In the genomic region with DNA sequence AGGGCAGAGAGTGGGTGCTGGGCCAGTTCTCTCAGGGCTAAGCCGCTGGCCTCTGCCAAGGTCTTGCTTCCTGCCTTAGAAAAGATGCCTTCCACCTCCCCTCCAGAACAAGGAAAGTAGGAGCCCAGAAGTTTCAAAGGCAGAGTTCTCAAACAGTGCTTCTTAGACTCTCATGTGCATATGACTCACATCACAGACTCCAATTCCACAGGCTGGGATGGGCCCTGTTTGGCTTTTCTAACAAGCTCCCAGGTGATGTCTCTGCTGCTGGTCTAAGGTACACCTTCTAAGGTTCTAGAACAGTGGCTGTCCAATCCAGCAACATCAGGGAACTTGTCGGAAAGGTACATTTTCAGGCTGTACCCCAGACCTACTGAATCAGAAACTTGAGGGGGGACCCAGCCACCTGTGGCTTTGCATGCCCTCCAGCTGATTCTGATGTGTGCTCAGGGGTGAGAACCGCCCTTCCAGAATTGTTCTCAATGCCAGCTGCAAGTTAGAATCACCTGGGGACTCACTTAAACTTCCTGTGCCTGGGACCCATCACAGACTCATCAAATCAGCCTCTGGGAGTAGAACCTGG, we compare ENCODE assay signal across 19 cellular contexts.
"Had no signal": no experiment of that assay in that cellular context is flagged by ENCODE, and none has a peak within 500 bp of the region (broad histone marks: within the 10 kb centered on the region; RNA-seq: fewer than 3 reads in every experiment).

No MANE protein-coding gene starts in this region.

- H3K4me3 Mint-ChIP-seq: activated CD8-positive, alpha-beta T cell treated with anti-CD3 and anti-CD28 coated beads, Interleukin-2, amount 10 ng/mL, durations not matched to agents 7 days and 5 days; activated naive CD4-positive, alpha-beta T cell treated with anti-CD3 and anti-CD28 coated beads, Interleukin-2, amount 50 U/mL, for 24 hours; nephron progenitor cell had no signal

- ATAC-seq: activated CD8-positive, alpha-beta T cell treated with anti-CD3 and anti-CD28 coated beads, Interleukin-2, amount 10 ng/mL, durations not matched to agents 7 days and 5 days; gastroesophageal sphincter; left lobe of liver; pancreas; upper lobe of right lung had no signal

- H3K27me3 ChIP-seq: brain microvascular endothelial cell, esophagus squamous epithelium, pancreas, upper lobe of right lung had no signal

- H3K36me3 ChIP-seq: brain microvascular endothelial cell, gastroesophageal sphincter, pancreas, upper lobe of right lung had no signal

- H3K4me1 ChIP-seq: esophagus squamous epithelium, gastroesophageal sphincter, pancreas, upper lobe of right lung had no signal

- H3K27ac ChIP-seq: brain microvascular endothelial cell, dorsolateral prefrontal cortex, esophagus squamous epithelium, gastroesophageal sphincter, pancreas, upper lobe of right lung had no signal

- H3K9me3 ChIP-seq: esophagus squamous epithelium, gastroesophageal sphincter, pancreas, upper lobe of right lung had no signal

- DNase-seq: activated CD4-positive, alpha-beta T cell treated with anti-CD3 and anti-CD28 coated beads for 1 hour; activated CD4-positive, alpha-beta T cell treated with anti-CD3 and anti-CD28 coated beads, Interleukin-2, amount 50 U/mL, for 1 hour; activated CD8-positive, alpha-beta T cell treated with anti-CD3 and anti-CD28 coated beads, Interleukin-2, amount 10 ng/mL, durations not matched to agents 7 days and 5 days; activated gamma-delta T cell treated with Interleukin-2 at 50 U/mL for 16 hours; aorta; brain microvascular endothelial cell; central memory CD4-positive, alpha-beta T cell; esophagus squamous epithelium; kidney; nephron progenitor cell; pancreas; stimulated activated CD4-positive, alpha-beta T cell treated with anti-CD3 and anti-CD28 coated beads, Interleukin-4, amount 100 ng/mL, for 1 hour; stimulated activated naive CD4-positive, alpha-beta T cell treated with Interleukin-2 at 50 U/mL for 16 hours; T-helper 9 cell; upper lobe of right lung had no signal

- H3K9me3 Mint-ChIP-seq: activated naive CD4-positive, alpha-beta T cell treated with anti-CD3 and anti-CD28 coated beads, Interleukin-2, amount 50 U/mL, for 24 hours; nephron progenitor cell had no signal

- H3K27ac Mint-ChIP-seq: activated CD8-positive, alpha-beta T cell treated with anti-CD3 and anti-CD28 coated beads, Interleukin-2, amount 10 ng/mL, durations not matched to agents 7 days and 5 days; activated naive CD4-positive, alpha-beta T cell treated with anti-CD3 and anti-CD28 coated beads, Interleukin-2, amount 50 U/mL, for 24 hours; nephron progenitor cell had no signal

- H3K27me3 Mint-ChIP-seq: activated naive CD4-positive, alpha-beta T cell treated with anti-CD3 and anti-CD28 coated beads, Interleukin-2, amount 50 U/mL, for 24 hours had no signal

- H3K4me3 ChIP-seq: dorsolateral prefrontal cortex, esophagus squamous epithelium, gastroesophageal sphincter, pancreas, upper lobe of right lung had no signal
